ENCODE assay signal across 14 cellular contexts in genomic region chr10:11439523-11440053, GRCh38.
"Had no signal": no experiment of that assay in that cellular context is flagged by ENCODE, and none has a peak within 500 bp of the region (broad histone marks: within the 10 kb centered on the region; RNA-seq: fewer than 3 reads in every experiment).

No MANE protein-coding gene starts in this region.

- DNase-seq: adrenal gland; kidney; left ventricle myocardium inferior; mucosa of descending colon; naive thymus-derived CD4-positive, alpha-beta T cell; posterior cingulate gyrus; retina; stimulated activated naive CD4-positive, alpha-beta T cell; trophoblast cell had no signal

- H3K9me3 ChIP-seq: adrenal gland, left ventricle myocardium inferior, mucosa of descending colon, neutrophil, suprapubic skin had no signal

- H3K36me3 Mint-ChIP-seq: memory B cell; naive thymus-derived CD4-positive, alpha-beta T cell had no signal

- H3K27ac Mint-ChIP-seq: memory B cell had no signal

- H3K4me3 ChIP-seq: adrenal gland, cardiac muscle cell, left ventricle myocardium inferior, mucosa of descending colon, suprapubic skin had no signal

- H3K4me1 ChIP-seq: adrenal gland, left ventricle myocardium inferior, suprapubic skin had no signal

- ATAC-seq: esophagus mucosa, mucosa of descending colon had no signal

- H3K36me3 ChIP-seq: adrenal gland, cardiac muscle cell, left ventricle myocardium inferior, neutrophil, suprapubic skin had no signal

- H3K9me3 Mint-ChIP-seq: memory B cell had no signal

- H3K27ac ChIP-seq: adrenal gland, cardiac muscle cell, left ventricle myocardium inferior, neutrophil, suprapubic skin had no signal

- H3K27me3 ChIP-seq: adrenal gland, cardiac muscle cell had no signal
